In genomic region chr14:86781111-86781510, GRCh38 we compare ENCODE assay signal across 22 cellular contexts.
"Had no signal": no experiment of that assay in that cellular context is flagged by ENCODE, and none has a peak within 500 bp of the region (broad histone marks: within the 10 kb centered on the region; RNA-seq: fewer than 3 reads in every experiment).

No MANE protein-coding gene starts in this region.

- H3K27me3 Mint-ChIP-seq: activated CD8-positive, alpha-beta T cell treated with anti-CD3 and anti-CD28 coated beads for 36 hours; activated naive CD8-positive, alpha-beta T cell; effector memory CD8-positive, alpha-beta T cell; stimulated activated memory B cell treated with anti-CD40 and anti-IgM and Interleukin-4, amounts not matched to agents 10 μg/mL and 1 μg/mL and 100 μg/mL, for 72 hours had no signal

- H3K36me3 Mint-ChIP-seq: activated naive CD8-positive, alpha-beta T cell; neural progenitor cell; stimulated activated memory B cell treated with anti-CD40 and anti-IgM and Interleukin-4, amounts not matched to agents 10 μg/mL and 1 μg/mL and 100 μg/mL, for 72 hours had no signal

- H3K27me3 ChIP-seq: breast epithelium, gastroesophageal sphincter, heart right ventricle, neural progenitor cell, pancreas had no signal

- DNase-seq: activated CD4-positive, alpha-beta T cell treated with anti-CD3 and anti-CD28 coated beads for 48 hours; activated CD8-positive, alpha-beta memory T cell treated with anti-CD3 and anti-CD28 coated beads, Interleukin-2, amount 50 U/mL, for 48 hours; activated CD8-positive, alpha-beta T cell treated with anti-CD3 and anti-CD28 coated beads for 36 hours; activated gamma-delta T cell treated with Interleukin-2 at 50 U/mL for 16 hours; activated T-cell treated with anti-CD3 and anti-CD28 coated beads, Interleukin-2, amount 50 U/mL, for 72 hours; anterior cingulate cortex; cerebellar nuclear complex; dermis blood vessel endothelial cell; effector memory CD8-positive, alpha-beta T cell; heart right ventricle; left colon; midbrain; pancreas; stimulated activated CD4-positive, alpha-beta T cell treated with anti-CD3 and anti-CD28 coated beads, Interleukin-2, amount 100 ng/mL, for 48 hours had no signal

- H3K4me3 ChIP-seq: breast epithelium, gastroesophageal sphincter, heart right ventricle, neural progenitor cell, pancreas had no signal

- H3K27ac Mint-ChIP-seq: activated CD8-positive, alpha-beta T cell treated with anti-CD3 and anti-CD28 coated beads for 36 hours; activated naive CD8-positive, alpha-beta T cell; activated T-cell treated with anti-CD3 and anti-CD28 coated beads, Interleukin-2, amount 50 U/mL, for 72 hours; effector memory CD8-positive, alpha-beta T cell; neural progenitor cell; stimulated activated memory B cell treated with anti-CD40 and anti-IgM and Interleukin-4, amounts not matched to agents 10 μg/mL and 1 μg/mL and 100 μg/mL, for 72 hours; T-helper 1 cell treated with Interleukin-12 subunit alpha and Interleukin-12 subunit beta and Interleukin-4 antibody, amounts not matched to agents 30 μg/mL and 1 μg/mL, for 36 hours; WTC11 had no signal

- H3K27ac ChIP-seq: breast epithelium, epithelial cell of prostate, gastroesophageal sphincter, heart right ventricle, neural progenitor cell, pancreas had no signal

- H3K9me3 Mint-ChIP-seq: neural progenitor cell had no signal

- H3K36me3 ChIP-seq: breast epithelium, gastroesophageal sphincter, heart right ventricle, neural progenitor cell, pancreas had no signal

- ATAC-seq: activated CD8-positive, alpha-beta T cell treated with anti-CD3 and anti-CD28 coated beads for 36 hours; activated T-cell treated with anti-CD3 and anti-CD28 coated beads, Interleukin-2, amount 50 U/mL, for 72 hours; effector memory CD8-positive, alpha-beta T cell; gastroesophageal sphincter; heart right ventricle; left colon; stimulated activated memory B cell treated with anti-CD40 and anti-IgM and Interleukin-4, amounts not matched to agents 10 μg/mL and 1 μg/mL and 100 μg/mL, for 72 hours; WTC11 had no signal

- H3K4me1 ChIP-seq: breast epithelium, gastroesophageal sphincter, heart right ventricle, neural progenitor cell had no signal

- H2AFZ ChIP-seq: neural progenitor cell had no signal

- H3K9me3 ChIP-seq: breast epithelium, gastroesophageal sphincter, pancreas had no signal

- H3K4me1 Mint-ChIP-seq: neural progenitor cell; stimulated activated memory B cell treated with anti-CD40 and anti-IgM and Interleukin-4, amounts not matched to agents 10 μg/mL and 1 μg/mL and 100 μg/mL, for 72 hours had no signal

- H3K9ac ChIP-seq: neural progenitor cell had no signal

- H3K4me3 Mint-ChIP-seq: activated CD8-positive, alpha-beta T cell treated with anti-CD3 and anti-CD28 coated beads for 36 hours; activated naive CD8-positive, alpha-beta T cell; activated T-cell treated with anti-CD3 and anti-CD28 coated beads, Interleukin-2, amount 50 U/mL, for 72 hours; effector memory CD8-positive, alpha-beta T cell; neural progenitor cell; stimulated activated memory B cell treated with anti-CD40 and anti-IgM and Interleukin-4, amounts not matched to agents 10 μg/mL and 1 μg/mL and 100 μg/mL, for 72 hours; T-helper 1 cell treated with Interleukin-12 subunit alpha and Interleukin-12 subunit beta and Interleukin-4 antibody, amounts not matched to agents 30 μg/mL and 1 μg/mL, for 36 hours; WTC11 had no signal

- H3K4me2 ChIP-seq: neural progenitor cell had no signal
